ENCODE assay signal across 1 cellular context in genomic region chr7:73669316-73669715, GRCh38.
TF ChIP-seq lines count a peak whose summit lies in the region.

No MANE protein-coding gene starts in this region.

TF ChIP-seq in K562, 482 proteins besides CTCF, POLR2A, EP300 and RAD21:
- TF ChIP-seq EGR1 (conservative IDR thresholded peaks at IDR 0.05): no peak
- TF ChIP-seq POLR2G (IDR thresholded peaks at IDR 0.05; ENCODE audit: low read depth, low read length): peak; percentile 40; the same call in 1 of the 2 replicates
- no peak for TF ChIP-seq ZNF766 (CRISPR knock-in tag; conservative IDR thresholded peaks at IDR 0.05)
- TF ChIP-seq ZBTB11 (CRISPR knock-in tag; IDR thresholded peaks at IDR 0.05): no peak
- TF ChIP-seq ZNF695 (CRISPR knock-in tag; IDR thresholded peaks at IDR 0.05): no peak
TF ChIP-seq in K562: peak in this region for 1.
